In genomic region chr6:26017567-26017966, GRCh38 we compare ENCODE assay signal across 8 cellular contexts. TPM values are rescaled to one million over a fixed set of nuclear protein-coding genes. Genes with fewer than 3 reads are reported as not detected.
DNase-seq lines count a peak whose midpoint lies in the region; ATAC-seq and TF ChIP-seq lines count a peak whose summit lies in the region.

No MANE protein-coding gene starts in this region.

- H3K27me3 ChIP-seq in dorsolateral prefrontal cortex, result peaks cover 0 to 15% (median 0%) of the 10 kb centered on the region in 45 donors

- H3K27ac ChIP-seq in dorsolateral prefrontal cortex, result peak overlapping the region in 55 of 59 donors; percentile 11 to 87 (median 73)

- DNase-seq in GM13977 (ENCODE audit: low spot score), result peak; percentile 44
- DNase-seq in activated CD4-positive, alpha-beta memory T cell treated with anti-CD3 and anti-CD28 coated beads, Interleukin-2, amount 10 ng/mL, durations not matched to agents 7 days and 5 days, result peak; percentile 86
- DNase-seq in dorsolateral prefrontal cortex, result peak; percentile 30 to 90 (median 76)
- peak; percentile 27 for DNase-seq in medulla oblongata (ENCODE audit: extremely low spot score)
- peak; percentile 74 to 80 for DNase-seq in stimulated activated CD8-positive, alpha-beta memory T cell treated with anti-CD3 and anti-CD28 coated beads, Interleukin-15, amount 100 ng/mL, for 48 hours (ENCODE audit: low read depth in 2 of 2)
- DNase-seq in NCI-H526 treated with DMSO at 0.1 percent for 48 hours (lab: John Stamatoyannopoulos, UW), result no peak

- no peaks in the 10 kb centered on the region for H3K27me3 Mint-ChIP-seq in activated CD4-positive, alpha-beta memory T cell treated with anti-CD3 and anti-CD28 coated beads, Interleukin-2, amount 10 ng/mL, durations not matched to agents 7 days and 5 days

- peak overlapping the region; percentile 15 to 65 (median 45) for H3K4me3 ChIP-seq in dorsolateral prefrontal cortex

- ATAC-seq in HG03565 (IDR thresholded peaks at IDR 0.05; ENCODE audit: unreplicated experiment), result no peak
- no peak for ATAC-seq in HG02884 (IDR thresholded peaks at IDR 0.05; ENCODE audit: unreplicated experiment)

- in situ Hi-C loops in GM13977 (cut with MboI; ENCODE audit: low pct_unique_long_range_greater_than_20kb, low sequenced_read_pairs, unreplicated experiment), result no loop called here

- peak overlapping the region; percentile 96 for H3K27ac Mint-ChIP-seq in activated CD4-positive, alpha-beta memory T cell treated with anti-CD3 and anti-CD28 coated beads, Interleukin-2, amount 10 ng/mL, durations not matched to agents 7 days and 5 days

- TF ChIP-seq CTCF in GM13977 (IDR thresholded peaks at IDR 0.05; ENCODE audit: extremely low read depth, insufficient read depth, missing control alignments) (peak; percentile 39), dorsolateral prefrontal cortex (IDR thresholded peaks at IDR 0.05 in 54 of 56, conservative IDR thresholded peaks at IDR 0.05 in 2 of 56; ENCODE audit: low read depth in 1 of 56, partially characterized antibody in 56 of 56) (peak in 47 of 56 donors; percentile 13 to 58 (median 32))

- H3K4me1 Mint-ChIP-seq in activated CD4-positive, alpha-beta memory T cell treated with anti-CD3 and anti-CD28 coated beads, Interleukin-2, amount 10 ng/mL, durations not matched to agents 7 days and 5 days, result peaks cover 38% of the 10 kb centered on the region

- CTCF ChIA-PET in activated CD4-positive, alpha-beta memory T cell treated with anti-CD3 and anti-CD28 coated beads, Interleukin-2, amount 10 ng/mL, durations not matched to agents 7 days and 5 days (lab: Charles Lee), result interaction anchor here (0.5 to 7.7 kb wide), 11 partner anchors 9 to 1109 kb away, joined by 3 to 100 read pairs (median 6); a partner anchor contains a TSS

- peak overlapping the region; percentile 74 for H3K4me3 Mint-ChIP-seq in activated CD4-positive, alpha-beta memory T cell treated with anti-CD3 and anti-CD28 coated beads, Interleukin-2, amount 10 ng/mL, durations not matched to agents 7 days and 5 days

- peaks cover 8% of the 10 kb centered on the region for H3K36me3 Mint-ChIP-seq in activated CD4-positive, alpha-beta memory T cell treated with anti-CD3 and anti-CD28 coated beads, Interleukin-2, amount 10 ng/mL, durations not matched to agents 7 days and 5 days (ENCODE audit: low read depth)

- H3K9me3 Mint-ChIP-seq in activated CD4-positive, alpha-beta memory T cell treated with anti-CD3 and anti-CD28 coated beads, Interleukin-2, amount 10 ng/mL, durations not matched to agents 7 days and 5 days, result peaks cover 5% of the 10 kb centered on the region

- intact Hi-C loops in dorsolateral prefrontal cortex (cut with DNase I), result no loop called here

- POLR2A ChIA-PET in activated CD4-positive, alpha-beta memory T cell treated with anti-CD3 and anti-CD28 coated beads, Interleukin-2, amount 10 ng/mL, durations not matched to agents 7 days and 5 days (lab: Charles Lee), result interaction anchor here (0.6 to 22.9 kb wide), 35 partner anchors 9 to 1875 kb away, joined by 3 to 2531 read pairs (median 4); partner anchors contain the start of genes HFE and TRIM38

RNA-seq across cellular contexts. Expression of gene TRIM38, which starts 55.0 kb away (rescaled TPM):
- total RNA-seq in activated CD4-positive, alpha-beta memory T cell treated with anti-CD3 and anti-CD28 coated beads, Interleukin-2, amount 10 ng/mL, durations not matched to agents 7 days and 5 days, result 10 to 100 TPM; 32.6 to 33.5 TPM
- total RNA-seq in dorsolateral prefrontal cortex, result 1 to 10 TPM in 117 of 120 experiments, under 1 TPM in 3; 0.68 to 4.3 (median 1.8) TPM

Comparison
In these comparisons a context has a peak if more than half of its experiments do, and no peak if none do; other contexts are left out.
1. RNA of gene TRIM38, which starts 55.0 kb away (total RNA-seq): 32.6 to 33.5 TPM in activated CD4-positive, alpha-beta memory T cell treated with anti-CD3 and anti-CD28 coated beads, Interleukin-2, amount 10 ng/mL, durations not matched to agents 7 days and 5 days; 0.68 to 4.3 TPM in dorsolateral prefrontal cortex; every median in the first group is over 4 times any median in the second.